8 cellular contexts compared by ENCODE assay signal in genomic region chr11:122656631-122657101, GRCh38. TPM values are rescaled to one million over a fixed set of nuclear protein-coding genes. Genes with fewer than 3 reads are reported as not detected.
DNase-seq lines count a peak whose midpoint lies in the region; ATAC-seq and TF ChIP-seq lines count a peak whose summit lies in the region.

No MANE protein-coding gene starts in this region.

- peaks cover 0 to 14% (median 0%) of the 10 kb centered on the region in 4 donors for H3K27me3 ChIP-seq in esophagus muscularis mucosa
- H3K27me3 ChIP-seq in stomach smooth muscle (ENCODE audit: control insufficient read depth in 1 of 2, insufficient read depth in 2 of 2, low read length in 2 of 2), result peaks cover 0 to 3% of the 10 kb centered on the region in 2 donors

- H3K27ac Mint-ChIP-seq in naive B cell, result peak overlapping the region; percentile 78 to 95 (median 87)

- no peaks in the 10 kb centered on the region for H3K9me3 ChIP-seq in esophagus muscularis mucosa
- no peaks in the 10 kb centered on the region for H3K9me3 ChIP-seq in stomach smooth muscle (ENCODE audit: control insufficient read depth in 2 of 2, low read length in 2 of 2)

- H3K4me3 ChIP-seq in Jurkat, Clone E6-1 (ENCODE audit: low read length), result peak overlapping the region; percentile 76
- H3K4me3 ChIP-seq in esophagus muscularis mucosa, result peak overlapping the region; percentile 68 to 90 (median 74)
- peak overlapping the region; percentile 80 to 82 for H3K4me3 ChIP-seq in stomach smooth muscle (ENCODE audit: low read length in 2 of 2)

- 3% methylated on average over 13 of the region's 25 CpGs for WGBS in esophagus muscularis mucosa

- TF ChIP-seq CTCF in esophagus muscularis mucosa (IDR thresholded peaks at IDR 0.05), result no peak

- no peaks in the 10 kb centered on the region for H3K36me3 Mint-ChIP-seq in naive B cell

- H3K36me3 ChIP-seq in esophagus muscularis mucosa (no peaks in the 10 kb centered on the region), stomach smooth muscle (ENCODE audit: control insufficient read depth in 2 of 2, insufficient read depth in 2 of 2, low read length in 2 of 2) (no peaks in the 10 kb centered on the region)

- peak overlapping the region in 1 of 2 donors; percentile 77 for H3K9ac ChIP-seq in stomach smooth muscle (ENCODE audit: low read length in 2 of 2)

- H3K4me3 Mint-ChIP-seq in naive B cell, result peak overlapping the region; percentile 93 to 98 (median 96)

- H3K27ac ChIP-seq in esophagus muscularis mucosa (replicated peaks in 1 of 4), result peak overlapping the region; percentile 84 to 94 (median 85)
- peak overlapping the region; percentile 18 for H3K27ac ChIP-seq in stomach smooth muscle (ENCODE audit: low read length)

- H3K4me1 ChIP-seq in esophagus muscularis mucosa, result peaks cover 9 to 18% (median 17%) of the 10 kb centered on the region in 4 donors
- H3K4me1 ChIP-seq in stomach smooth muscle (ENCODE audit: control insufficient read depth, insufficient read depth, low read length), result peaks cover 15% of the 10 kb centered on the region

- DNase-seq in DMS79 (lab: John Stamatoyannopoulos, UW), result peak; percentile 24
- no peak for DNase-seq in Jurkat, Clone E6-1 (ENCODE audit: low read depth, low spot score)
- DNase-seq in activated CD8-positive, alpha-beta memory T cell treated with anti-CD3 and anti-CD28 coated beads, Interleukin-2, amount 50 U/mL, for 4 hours, result peak; percentile 43
- DNase-seq in esophagus muscularis mucosa (ENCODE audit: extremely low spot score), result peak; percentile 92
- DNase-seq in naive B cell, result peak; percentile 52
- DNase-seq in NCI-H524 treated with DMSO at 0.1 percent for 48 hours (lab: John Stamatoyannopoulos, UW), result no peak
- DNase-seq in NCI-H1694 treated with DMSO at 0.1 percent for 48 hours (lab: John Stamatoyannopoulos, UW), result no peak

- intact Hi-C loops in esophagus muscularis mucosa (cut with DNase I), result no loop called here

- no peak for TF ChIP-seq POLR2A in esophagus muscularis mucosa (IDR thresholded peaks at IDR 0.05; ENCODE audit: low read depth)

- H3K9me3 Mint-ChIP-seq in naive B cell, result no peaks in the 10 kb centered on the region

- no peak for TF ChIP-seq EP300 in esophagus muscularis mucosa (IDR thresholded peaks at IDR 0.05)

- peaks cover 15 to 47% (median 35%) of the 10 kb centered on the region in 3 donors for H3K4me1 Mint-ChIP-seq in naive B cell

- peak; percentile 59 to 67 for ATAC-seq in naive B cell (ENCODE audit: low read depth in 2 of 2)

- H3K27me3 Mint-ChIP-seq in naive B cell, result peaks cover 12 to 21% (median 19%) of the 10 kb centered on the region in 3 donors

RNA-seq across cellular contexts. Expression of gene UBASH3B, which starts 1.1 kb away (rescaled TPM):
- polyA plus RNA-seq in Jurkat, Clone E6-1 (2012; ENCODE audit: insufficient read depth, insufficient read length), result 25.6 TPM
- 1 to 10 TPM in 3 of 4 donors, under 1 TPM in 1; 0.42 to 6.8 (median 1.7) TPM for total RNA-seq in esophagus muscularis mucosa
- polyA plus RNA-seq in naive B cell (ENCODE audit: low read depth in 6 of 6), result 1 to 10 TPM; 2.2 to 5.5 (median 3.9) TPM

Comparison
In these comparisons a context has a peak if more than half of its experiments do, and no peak if none do; other contexts are left out.
1. DNase-seq: peak in DMS79 (single experiment), activated CD8-positive, alpha-beta memory T cell treated with anti-CD3 and anti-CD28 coated beads, Interleukin-2, amount 50 U/mL, for 4 hours (single experiment), esophagus muscularis mucosa (single experiment) and naive B cell (single experiment); none in Jurkat, Clone E6-1 (single experiment), NCI-H524 treated with DMSO at 0.1 percent for 48 hours (single experiment) and NCI-H1694 treated with DMSO at 0.1 percent for 48 hours (single experiment).
2. Peak in every context shown above with its lines, with median percentiles within 50 percentile points of each other: H3K4me3 ChIP-seq.